8 cellular contexts compared by ENCODE assay signal in the genomic region with DNA sequence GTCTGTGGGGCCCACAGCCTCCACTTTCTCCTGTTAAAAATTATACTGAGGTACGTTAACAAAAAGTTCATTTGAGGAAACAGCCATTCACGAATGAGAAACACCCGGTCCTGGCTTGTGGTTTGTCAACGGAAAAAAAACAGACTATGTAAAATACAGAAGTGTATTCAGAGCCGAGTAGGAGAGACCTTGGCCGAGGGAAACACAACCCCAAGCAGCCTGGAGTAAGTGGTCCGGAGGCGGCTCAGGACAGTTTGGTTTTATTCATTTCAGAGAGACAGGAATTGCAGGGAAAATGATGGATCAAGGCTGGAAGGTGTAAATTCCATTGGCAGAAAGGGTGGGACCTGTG. TPM values are rescaled to one million over a fixed set of nuclear protein-coding genes. Genes with fewer than 3 reads are reported as not detected.
DNase-seq lines count a peak whose midpoint lies in the region; ATAC-seq and TF ChIP-seq lines count a peak whose summit lies in the region.

No MANE protein-coding gene starts in this region.

- DNase-seq in Kasumi-1 (lab: John Stamatoyannopoulos, UW): peak; percentile 64 to 69
- peak in 1 of 2 donors; percentile 8 for DNase-seq in cardiac fibroblast (ENCODE audit: low read depth in 2 of 2)
- peak; percentile 10 for DNase-seq in mucosa of gallbladder (ENCODE audit: low spot score)
- no peak for DNase-seq in SK-N-DZ (ENCODE audit: low spot score)

- peak; percentile 29 for ATAC-seq in GM18907 (IDR thresholded peaks at IDR 0.05; ENCODE audit: unreplicated experiment)
- no peak for ATAC-seq in HG03439 (IDR thresholded peaks at IDR 0.05; ENCODE audit: unreplicated experiment)
- ATAC-seq in GM21717 (IDR thresholded peaks at IDR 0.05; ENCODE audit: unreplicated experiment): no peak
- no peak for ATAC-seq in GM18858 (IDR thresholded peaks at IDR 0.05; ENCODE audit: unreplicated experiment)

- TF ChIP-seq CTCF in cardiac fibroblast (IDR thresholded peaks at IDR 0.05; ENCODE audit: low read depth, low read length): no peak

- H3K4me3 ChIP-seq in cardiac fibroblast (replicated peaks in 1 of 2; ENCODE audit: low read depth in 2 of 2, low read length in 2 of 2): peak overlapping the region; percentile 57 to 59

RNA-seq across cellular contexts. Expression of a gene that starts 0.7 kb away (rescaled TPM):
- 16.3 TPM for total RNA-seq in mucosa of gallbladder
- 16.4 and 16.7 TPM in 2 replicates for polyA plus RNA-seq in SK-N-DZ (2014; cell fraction: cytosol; rRNA removed)
- polyA plus RNA-seq in SK-N-DZ (2014; cell fraction: nucleus; rRNA removed): 45.1 and 45.2 TPM in 2 replicates

RNA-seq across cellular contexts. Expression of a gene that starts 35.2 kb away (rescaled TPM):
- total RNA-seq in mucosa of gallbladder: 14.1 TPM
- 5.2 and 7.9 TPM in 2 replicates for polyA plus RNA-seq in SK-N-DZ (2014; cell fraction: cytosol; rRNA removed)
- polyA plus RNA-seq in SK-N-DZ (2014; cell fraction: nucleus; rRNA removed): 4.2 and 14.0 TPM in 2 replicates

RNA-seq across cellular contexts. Expression of a gene that starts 38.3 kb away (rescaled TPM):
- 25.5 TPM for total RNA-seq in mucosa of gallbladder
- 5.8 and 7.1 TPM in 2 replicates for polyA plus RNA-seq in SK-N-DZ (2014; cell fraction: cytosol; rRNA removed)
- 5.8 and 9.5 TPM in 2 replicates for polyA plus RNA-seq in SK-N-DZ (2014; cell fraction: nucleus; rRNA removed)

RNA-seq across cellular contexts. Expression of a gene that starts 50.9 kb away (rescaled TPM):
- 3.9 TPM for total RNA-seq in mucosa of gallbladder
- 4.0 and 10.4 TPM in 2 replicates for polyA plus RNA-seq in SK-N-DZ (2014; cell fraction: cytosol; rRNA removed)
- 4.2 and 6.4 TPM in 2 replicates for polyA plus RNA-seq in SK-N-DZ (2014; cell fraction: nucleus; rRNA removed)
